Comparison of ENCODE assay signal across 8 cellular contexts in the genomic region with DNA sequence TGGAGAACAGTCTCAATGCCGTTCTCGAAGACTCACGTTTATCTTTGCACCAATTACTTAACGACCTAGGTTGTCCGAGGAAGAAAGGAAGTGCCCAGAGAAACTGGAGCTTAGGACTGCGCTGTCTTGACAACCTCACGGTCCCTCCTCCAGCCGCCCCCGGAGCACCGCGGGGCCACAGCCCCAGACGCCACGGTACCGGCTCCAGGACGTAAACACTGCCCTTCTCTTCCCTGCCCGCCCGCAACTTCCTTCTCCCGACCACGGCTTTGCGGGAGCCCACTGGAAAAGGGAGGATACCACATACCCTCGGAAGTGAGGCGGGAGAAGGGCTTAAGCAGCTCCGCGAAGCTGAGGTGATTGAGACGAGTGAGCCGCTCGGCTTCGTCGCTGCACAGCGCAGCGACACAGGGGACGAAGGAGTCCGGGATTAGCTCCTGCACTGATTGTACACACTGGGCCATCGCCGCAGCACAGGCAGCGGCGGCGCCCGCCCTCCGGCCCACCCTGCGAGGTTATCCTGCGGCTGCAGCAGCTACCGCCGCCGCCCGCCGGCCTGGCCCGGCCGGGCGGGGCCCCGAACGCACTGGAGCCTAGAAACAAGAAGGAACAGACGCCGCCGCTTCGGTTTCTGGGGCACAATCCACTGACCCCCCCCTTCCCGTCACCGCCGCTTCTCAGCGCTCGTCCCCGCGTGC.
DNase-seq lines count a peak whose midpoint lies in the region; ATAC-seq lines count a peak whose summit lies in the region.

No MANE protein-coding gene starts in this region.

- ATAC-seq in GM18861 (IDR thresholded peaks at IDR 0.05; ENCODE audit: unreplicated experiment) (peak; percentile 20), HG03045 (IDR thresholded peaks at IDR 0.05; ENCODE audit: unreplicated experiment) (peak; percentile 42)

- DNase-seq in AML-193 (lab: John Stamatoyannopoulos, UW) = peak; percentile 38 to 64
- peak; percentile 27 for DNase-seq in NOMO-1 treated with DMSO at 0.1 percent for 48 hours (lab: John Stamatoyannopoulos, UW; ENCODE audit: unreplicated experiment)
- peak; percentile 57 for DNase-seq in amniotic epithelial cell (ENCODE audit: low read depth)
- DNase-seq in hepatic stellate cell (ENCODE audit: low spot score) = peak; percentile 53
- DNase-seq in retina = peak; percentile 95
- DNase-seq in NCI-H2029 treated with DMSO at 0.1 percent for 48 hours (lab: John Stamatoyannopoulos, UW) = no peak
